ENCODE assay signal across 27 cellular contexts in genomic region chr14:65993103-65993502, GRCh38.
DNase-seq lines count a peak whose midpoint lies in the region; ATAC-seq and TF ChIP-seq lines count a peak whose summit lies in the region.
"Had no signal": no experiment of that assay in that cellular context is flagged by ENCODE, and none has a peak within 500 bp of the region (broad histone marks: within the 10 kb centered on the region; RNA-seq: fewer than 3 reads in every experiment).

No MANE protein-coding gene starts in this region.

- H4K20me1 ChIP-seq in GM23338 (replicated peaks; ENCODE audit: insufficient read depth) = no peaks in the 10 kb centered on the region

- peak overlapping the region; percentile 18 for H3K4me3 Mint-ChIP-seq in T-helper 2 cell treated with Interferon-gamma antibody and Interleukin-4, amounts not matched to agents 5 μg/mL and 100 μg/mL, for 36 hours
- H3K4me3 Mint-ChIP-seq in GM23338 (no peak overlapping the region), T-helper 17 cell (peak overlapping the region; percentile 47)
- no peak overlapping the region for H3K4me3 Mint-ChIP-seq in activated T-cell treated with anti-CD3 and anti-CD28 coated beads, Interleukin-2, amount 50 U/mL, for 4 hours
- H3K4me3 Mint-ChIP-seq: nephron, type B pancreatic cell had no signal

- peaks cover 37% of the 10 kb centered on the region for H3K9me2 ChIP-seq in GM23338 (ENCODE audit: insufficient read depth)

- H3K4me1 ChIP-seq in GM23338 (ENCODE audit: insufficient read depth) = peaks cover 15% of the 10 kb centered on the region
- H3K4me1 ChIP-seq: BE2C, heart left ventricle, left ventricle myocardium inferior, parathyroid adenoma had no signal

- H3K4me3 ChIP-seq in GM23338 = no peak overlapping the region
- H3K4me3 ChIP-seq: heart left ventricle, left ventricle myocardium inferior had no signal

- no peak for DNase-seq in T-helper 2 cell treated with Interferon-gamma antibody and Interleukin-4, amounts not matched to agents 5 μg/mL and 100 μg/mL, for 36 hours (ENCODE audit: low spot score)
- DNase-seq in T-helper 2 cell = no peak
- DNase-seq in GM23338 (ENCODE audit: low spot score) = no peak
- DNase-seq in T-helper 17 cell = no peak
- DNase-seq in left colon = no peak
- no peak for DNase-seq in activated T-cell treated with anti-CD3 and anti-CD28 coated beads, Interleukin-2, amount 50 U/mL, for 4 hours
- no peak for DNase-seq in GM20000 (ENCODE audit: low spot score)
- DNase-seq: activated CD4-positive, alpha-beta T cell treated with anti-CD3 and anti-CD28 coated beads, Interleukin-2, amount 50 U/mL, for 1 hour; activated gamma-delta T cell; amygdala; BE2C; Calu3; HCEC 1CT; heart left ventricle; KG1; left ventricle myocardium inferior; midbrain; NCI-H2227 treated with DMSO at 0.1 percent for 48 hours; PC-3; right cardiac atrium; SHP77; stimulated activated CD8-positive, alpha-beta memory T cell treated with anti-CD3 and anti-CD28 coated beads, Interleukin-4, amount 100 ng/mL, for 48 hours; SW 1271 had no signal

- intact Hi-C loops in left colon (cut with DNase I, micrococcal nuclease) = no loop called here

- no peak overlapping the region for H3K27ac ChIP-seq in GM23338 (ENCODE audit: low read depth)
- H3K27ac ChIP-seq: heart left ventricle, left ventricle myocardium inferior, parathyroid adenoma had no signal

- H3K36me3 Mint-ChIP-seq in T-helper 2 cell treated with Interferon-gamma antibody and Interleukin-4, amounts not matched to agents 5 μg/mL and 100 μg/mL, for 36 hours (ENCODE audit: low read depth) = peaks cover 9% of the 10 kb centered on the region
- peaks cover 6% of the 10 kb centered on the region; the same call in 1 of the 3 replicates for H3K36me3 Mint-ChIP-seq in GM23338 (ENCODE audit: low read depth)
- no peaks in the 10 kb centered on the region for H3K36me3 Mint-ChIP-seq in T-helper 17 cell (ENCODE audit: low read depth)
- H3K36me3 Mint-ChIP-seq in activated T-cell treated with anti-CD3 and anti-CD28 coated beads, Interleukin-2, amount 50 U/mL, for 4 hours (ENCODE audit: insufficient read depth) = no peaks in the 10 kb centered on the region
- H3K36me3 Mint-ChIP-seq: type B pancreatic cell had no signal

- no peaks in the 10 kb centered on the region; the same call in 1 of the 2 replicates for H3K36me3 ChIP-seq in GM23338 (ENCODE audit: insufficient read depth)
- H3K36me3 ChIP-seq: BE2C, heart left ventricle, left ventricle myocardium inferior had no signal

- no peaks in the 10 kb centered on the region for H3K79me2 ChIP-seq in GM23338 (replicated peaks; ENCODE audit: insufficient read depth)
- H3K79me2 ChIP-seq: parathyroid adenoma had no signal

- peaks cover 27% of the 10 kb centered on the region for H3K4me1 Mint-ChIP-seq in T-helper 2 cell treated with Interferon-gamma antibody and Interleukin-4, amounts not matched to agents 5 μg/mL and 100 μg/mL, for 36 hours (ENCODE audit: low read depth)
- H3K4me1 Mint-ChIP-seq in GM23338 (peaks cover 13% of the 10 kb centered on the region; the same call in 2 of the 3 replicates), T-helper 17 cell (peaks cover 14% of the 10 kb centered on the region)
- peaks cover 28% of the 10 kb centered on the region for H3K4me1 Mint-ChIP-seq in activated T-cell treated with anti-CD3 and anti-CD28 coated beads, Interleukin-2, amount 50 U/mL, for 4 hours (ENCODE audit: low read depth)
- H3K4me1 Mint-ChIP-seq: nephron had no signal

- H3F3A ChIP-seq in GM23338 (replicated peaks; ENCODE audit: low read depth) = no peaks in the 10 kb centered on the region

- ATAC-seq in GM23338 (no peak), T-helper 17 cell (peak; percentile 50), left colon (peak; percentile 51), GM19463 (IDR thresholded peaks at IDR 0.05; ENCODE audit: unreplicated experiment) (no peak)
- ATAC-seq in activated T-cell treated with anti-CD3 and anti-CD28 coated beads, Interleukin-2, amount 50 U/mL, for 4 hours = no peak
- ATAC-seq: heart left ventricle, PC-3, right cardiac atrium had no signal

- TF ChIP-seq CTCF in GM23338 (conservative IDR thresholded peaks at IDR 0.05; ENCODE audit: low read depth in 2 of 2) (no peak), GM20000 (IDR thresholded peaks at IDR 0.05; ENCODE audit: extremely low read depth, missing control alignments) (no peak)

- no peaks in the 10 kb centered on the region for H3K27me3 ChIP-seq in GM23338 (ENCODE audit: insufficient read depth)
- H3K27me3 ChIP-seq: BE2C, heart left ventricle had no signal

- peaks cover 1% of the 10 kb centered on the region for H3K27me3 Mint-ChIP-seq in T-helper 2 cell treated with Interferon-gamma antibody and Interleukin-4, amounts not matched to agents 5 μg/mL and 100 μg/mL, for 36 hours (ENCODE audit: low read depth)
- H3K27me3 Mint-ChIP-seq in GM23338 (ENCODE audit: insufficient read depth, low read depth, poor library complexity) (peaks cover 2% of the 10 kb centered on the region), T-helper 17 cell (no peaks in the 10 kb centered on the region)
- no peaks in the 10 kb centered on the region for H3K27me3 Mint-ChIP-seq in activated T-cell treated with anti-CD3 and anti-CD28 coated beads, Interleukin-2, amount 50 U/mL, for 4 hours (ENCODE audit: low read depth)

- H2AFZ ChIP-seq in GM23338 = peak overlapping the region; percentile 56; the same call in 1 of the 2 replicates
- H2AFZ ChIP-seq: parathyroid adenoma had no signal

- H3K9me3 ChIP-seq in T-helper 17 cell (ENCODE audit: control insufficient read depth, low read length, poor library complexity, severe bottlenecking) = no peaks in the 10 kb centered on the region
- H3K9me3 ChIP-seq: BE2C, heart left ventricle, left ventricle myocardium inferior had no signal

- peak overlapping the region; percentile 53 for H3K27ac Mint-ChIP-seq in T-helper 2 cell treated with Interferon-gamma antibody and Interleukin-4, amounts not matched to agents 5 μg/mL and 100 μg/mL, for 36 hours
- H3K27ac Mint-ChIP-seq in GM23338 = no peak overlapping the region
- peak overlapping the region; percentile 89 for H3K27ac Mint-ChIP-seq in T-helper 17 cell
- H3K27ac Mint-ChIP-seq: nephron, type B pancreatic cell had no signal

- H3K9me3 Mint-ChIP-seq in T-helper 2 cell treated with Interferon-gamma antibody and Interleukin-4, amounts not matched to agents 5 μg/mL and 100 μg/mL, for 36 hours = peaks cover 11% of the 10 kb centered on the region
- H3K9me3 Mint-ChIP-seq in GM23338 = peaks cover 8% of the 10 kb centered on the region
- H3K9me3 Mint-ChIP-seq in activated T-cell treated with anti-CD3 and anti-CD28 coated beads, Interleukin-2, amount 50 U/mL, for 4 hours = peaks cover 9% of the 10 kb centered on the region
- H3K9me3 Mint-ChIP-seq: type B pancreatic cell had no signal

- H3K4me2 ChIP-seq in GM23338 = no peak overlapping the region

Comparison
In these comparisons a context has a peak if more than half of its experiments do, and no peak if none do; other contexts are left out.
1. H3K4me3 Mint-ChIP-seq: peak in T-helper 2 cell treated with Interferon-gamma antibody and Interleukin-4, amounts not matched to agents 5 μg/mL and 100 μg/mL, for 36 hours (single experiment) and T-helper 17 cell (single experiment); none in GM23338 (single experiment) and activated T-cell treated with anti-CD3 and anti-CD28 coated beads, Interleukin-2, amount 50 U/mL, for 4 hours (single experiment).
2. ATAC-seq: peak in T-helper 17 cell (single experiment) and left colon (single experiment); none in GM23338 (single experiment), activated T-cell treated with anti-CD3 and anti-CD28 coated beads, Interleukin-2, amount 50 U/mL, for 4 hours (0 of 2) and GM19463 (single experiment).